ENCODE assay signal across 13 cellular contexts in the genomic region with DNA sequence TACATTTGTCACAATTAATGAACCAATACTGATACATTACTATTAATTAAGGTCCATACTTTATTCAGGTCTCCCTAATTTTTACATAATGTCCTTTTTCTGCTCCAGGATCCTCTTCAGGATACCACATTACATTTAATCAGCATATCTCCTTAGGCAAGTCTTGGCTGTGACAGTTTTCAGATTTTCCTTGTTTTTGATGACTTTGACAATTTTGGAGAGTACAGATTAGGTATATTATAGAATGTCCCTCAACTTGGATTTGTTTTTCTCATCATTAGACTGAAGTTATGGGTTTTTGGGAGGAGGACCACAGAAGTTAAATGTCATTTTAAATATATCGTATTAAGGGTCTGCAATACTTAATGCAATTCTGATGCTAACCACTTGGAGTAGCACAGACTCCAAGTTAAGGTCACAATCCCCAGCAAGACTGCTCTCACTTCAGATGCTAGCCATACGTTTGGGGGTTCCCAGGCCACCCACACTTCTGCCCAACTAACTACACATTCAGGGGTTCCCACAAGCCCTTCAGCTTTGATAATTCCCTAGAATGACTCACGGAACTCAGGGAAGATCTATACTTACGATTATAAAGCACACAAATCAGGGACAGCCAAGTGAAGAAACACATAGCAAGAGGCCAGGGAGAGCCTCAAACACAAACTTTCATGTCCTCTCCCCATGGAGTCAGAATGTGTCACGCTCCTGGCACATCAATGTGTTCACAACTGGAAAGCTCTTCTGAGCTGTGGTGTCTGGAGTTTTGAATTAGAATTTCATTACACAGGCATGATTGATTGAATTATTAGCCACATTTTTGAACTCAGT. TPM values are rescaled to one million over a fixed set of nuclear protein-coding genes. Genes with fewer than 3 reads are reported as not detected.
DNase-seq lines count a peak whose midpoint lies in the region; ATAC-seq and TF ChIP-seq lines count a peak whose summit lies in the region.
"Had no signal": no experiment of that assay in that cellular context is flagged by ENCODE, and none has a peak within 500 bp of the region (broad histone marks: within the 10 kb centered on the region; RNA-seq: fewer than 3 reads in every experiment).

No MANE protein-coding gene starts in this region.

- no peaks in the 10 kb centered on the region for H3K4me1 Mint-ChIP-seq in activated CD8-positive, alpha-beta T cell treated with anti-CD3 and anti-CD28 coated beads for 36 hours (ENCODE audit: low read depth)
- H3K4me1 Mint-ChIP-seq in activated CD8-positive, alpha-beta T cell treated with anti-CD3 and anti-CD28 coated beads, Interleukin-2, amount 10 ng/mL, durations not matched to agents 7 days and 5 days (ENCODE audit: low read depth) = no peaks in the 10 kb centered on the region
- no peaks in the 10 kb centered on the region for H3K4me1 Mint-ChIP-seq in stimulated activated naive B cell treated with anti-CD40 and anti-IgM and Interleukin-4, amounts not matched to agents 10 μg/mL and 1 μg/mL and 100 μg/mL, for 72 hours
- H3K4me1 Mint-ChIP-seq: activated naive CD8-positive, alpha-beta T cell treated with anti-CD3 and anti-CD28 coated beads, Interleukin-2, amount 10 ng/mL, durations not matched to agents 7 days and 5 days had no signal

- no peak overlapping the region for H3K4me3 ChIP-seq in LNCaP clone FGC (ENCODE audit: low read depth, low read length)
- H3K4me3 ChIP-seq in epithelial cell of proximal tubule (ENCODE audit: low read depth, low read length) = no peak overlapping the region
- H3K4me3 ChIP-seq: BLaER1 had no signal

- H3K9me3 Mint-ChIP-seq in activated CD8-positive, alpha-beta T cell treated with anti-CD3 and anti-CD28 coated beads for 36 hours = no peaks in the 10 kb centered on the region
- H3K9me3 Mint-ChIP-seq in activated CD8-positive, alpha-beta T cell treated with anti-CD3 and anti-CD28 coated beads, Interleukin-2, amount 10 ng/mL, durations not matched to agents 7 days and 5 days (ENCODE audit: insufficient read depth) = no peaks in the 10 kb centered on the region
- H3K9me3 Mint-ChIP-seq in stimulated activated naive B cell treated with anti-CD40 and anti-IgM and Interleukin-4, amounts not matched to agents 10 μg/mL and 1 μg/mL and 100 μg/mL, for 72 hours = peaks cover 0 to 4% of the 10 kb centered on the region in 2 donors
- H3K9me3 Mint-ChIP-seq: activated naive CD8-positive, alpha-beta T cell treated with anti-CD3 and anti-CD28 coated beads, Interleukin-2, amount 10 ng/mL, durations not matched to agents 7 days and 5 days; IgD-negative memory B cell had no signal

- TF ChIP-seq CTCF in activated CD8-positive, alpha-beta T cell treated with anti-CD3 and anti-CD28 coated beads for 36 hours (IDR thresholded peaks at IDR 0.05) = no peak
- peak; percentile 14; the same call in 1 of the 2 replicates for TF ChIP-seq CTCF in LNCaP clone FGC (IDR thresholded peaks at IDR 0.05; ENCODE audit: control insufficient read depth, extremely low read depth, insufficient read depth)
- TF ChIP-seq CTCF in epithelial cell of proximal tubule (conservative IDR thresholded peaks at IDR 0.05; ENCODE audit: low read depth, low read length) = peak; percentile 41

- H3K36me3 Mint-ChIP-seq in activated CD8-positive, alpha-beta T cell treated with anti-CD3 and anti-CD28 coated beads for 36 hours (ENCODE audit: low read depth) = no peaks in the 10 kb centered on the region
- peaks cover 2% of the 10 kb centered on the region for H3K36me3 Mint-ChIP-seq in activated CD8-positive, alpha-beta T cell treated with anti-CD3 and anti-CD28 coated beads, Interleukin-2, amount 10 ng/mL, durations not matched to agents 7 days and 5 days (ENCODE audit: low read depth)
- H3K36me3 Mint-ChIP-seq in stimulated activated naive B cell treated with anti-CD40 and anti-IgM and Interleukin-4, amounts not matched to agents 10 μg/mL and 1 μg/mL and 100 μg/mL, for 72 hours = no peaks in the 10 kb centered on the region
- H3K36me3 Mint-ChIP-seq: activated naive CD8-positive, alpha-beta T cell treated with anti-CD3 and anti-CD28 coated beads, Interleukin-2, amount 10 ng/mL, durations not matched to agents 7 days and 5 days had no signal

- no peak for DNase-seq in activated CD8-positive, alpha-beta T cell treated with anti-CD3 and anti-CD28 coated beads for 36 hours
- no peak for DNase-seq in activated CD8-positive, alpha-beta T cell treated with anti-CD3 and anti-CD28 coated beads, Interleukin-2, amount 10 ng/mL, durations not matched to agents 7 days and 5 days
- DNase-seq in LNCaP clone FGC (ENCODE audit: low read depth) = no peak
- DNase-seq in epithelial cell of proximal tubule (ENCODE audit: low read depth) = no peak
- DNase-seq in stimulated activated naive B cell treated with anti-CD40 and anti-IgM and Interleukin-4, amounts not matched to agents 10 μg/mL and 1 μg/mL and 100 μg/mL, for 72 hours = no peak
- no peak for DNase-seq in mesenteric fat pad (ENCODE audit: low spot score)
- DNase-seq in EL = no peak
- DNase-seq: activated naive CD8-positive, alpha-beta T cell treated with anti-CD3 and anti-CD28 coated beads, Interleukin-2, amount 10 ng/mL, durations not matched to agents 7 days and 5 days; stimulated activated CD4-positive, alpha-beta T cell treated with anti-CD3 and anti-CD28 coated beads, Interleukin-12 subunit alpha, Interleukin-12 subunit beta, amount 100 ng/mL, for 4 hours had no signal

- intact Hi-C loops in activated CD8-positive, alpha-beta T cell treated with anti-CD3 and anti-CD28 coated beads for 36 hours (cut with micrococcal nuclease) = no loop called here

- no peak overlapping the region for H3K27ac Mint-ChIP-seq in activated CD8-positive, alpha-beta T cell treated with anti-CD3 and anti-CD28 coated beads for 36 hours
- H3K27ac Mint-ChIP-seq in activated CD8-positive, alpha-beta T cell treated with anti-CD3 and anti-CD28 coated beads, Interleukin-2, amount 10 ng/mL, durations not matched to agents 7 days and 5 days = no peak overlapping the region
- no peak overlapping the region for H3K27ac Mint-ChIP-seq in stimulated activated naive B cell treated with anti-CD40 and anti-IgM and Interleukin-4, amounts not matched to agents 10 μg/mL and 1 μg/mL and 100 μg/mL, for 72 hours
- H3K27ac Mint-ChIP-seq: activated naive CD8-positive, alpha-beta T cell treated with anti-CD3 and anti-CD28 coated beads, Interleukin-2, amount 10 ng/mL, durations not matched to agents 7 days and 5 days; IgD-negative memory B cell had no signal

- peaks cover 18% of the 10 kb centered on the region for H3K27me3 Mint-ChIP-seq in activated CD8-positive, alpha-beta T cell treated with anti-CD3 and anti-CD28 coated beads for 36 hours
- H3K27me3 Mint-ChIP-seq in activated CD8-positive, alpha-beta T cell treated with anti-CD3 and anti-CD28 coated beads, Interleukin-2, amount 10 ng/mL, durations not matched to agents 7 days and 5 days (ENCODE audit: low read depth) = peaks cover 13% of the 10 kb centered on the region
- H3K27me3 Mint-ChIP-seq in stimulated activated naive B cell treated with anti-CD40 and anti-IgM and Interleukin-4, amounts not matched to agents 10 μg/mL and 1 μg/mL and 100 μg/mL, for 72 hours = peaks cover 19 to 25% of the 10 kb centered on the region in 2 donors

- no peak overlapping the region for H3K4me3 Mint-ChIP-seq in activated CD8-positive, alpha-beta T cell treated with anti-CD3 and anti-CD28 coated beads for 36 hours
- no peak overlapping the region for H3K4me3 Mint-ChIP-seq in activated CD8-positive, alpha-beta T cell treated with anti-CD3 and anti-CD28 coated beads, Interleukin-2, amount 10 ng/mL, durations not matched to agents 7 days and 5 days
- H3K4me3 Mint-ChIP-seq in stimulated activated naive B cell treated with anti-CD40 and anti-IgM and Interleukin-4, amounts not matched to agents 10 μg/mL and 1 μg/mL and 100 μg/mL, for 72 hours = no peak overlapping the region
- H3K4me3 Mint-ChIP-seq: activated naive CD8-positive, alpha-beta T cell treated with anti-CD3 and anti-CD28 coated beads, Interleukin-2, amount 10 ng/mL, durations not matched to agents 7 days and 5 days; IgD-negative memory B cell had no signal

- ATAC-seq in activated CD8-positive, alpha-beta T cell treated with anti-CD3 and anti-CD28 coated beads for 36 hours = peak; percentile 45
- no peak for ATAC-seq in activated CD8-positive, alpha-beta T cell treated with anti-CD3 and anti-CD28 coated beads, Interleukin-2, amount 10 ng/mL, durations not matched to agents 7 days and 5 days
- ATAC-seq in stimulated activated naive B cell treated with anti-CD40 and anti-IgM and Interleukin-4, amounts not matched to agents 10 μg/mL and 1 μg/mL and 100 μg/mL, for 72 hours (replicated peaks) = peak; percentile 49 to 61
- no peak for ATAC-seq in HG03521 (IDR thresholded peaks at IDR 0.05; ENCODE audit: unreplicated experiment)

- POLR2A ChIA-PET in activated CD8-positive, alpha-beta T cell treated with anti-CD3 and anti-CD28 coated beads for 36 hours (lab: Charles Lee) = no interaction called here
- POLR2A ChIA-PET in activated CD8-positive, alpha-beta T cell treated with anti-CD3 and anti-CD28 coated beads, Interleukin-2, amount 10 ng/mL, durations not matched to agents 7 days and 5 days (lab: Charles Lee) = no interaction called here

- CTCF ChIA-PET in activated CD8-positive, alpha-beta T cell treated with anti-CD3 and anti-CD28 coated beads for 36 hours (lab: Charles Lee) = interaction anchor here (1.3 kb wide), 1 partner anchor 33 kb away, joined by 3 read pairs; no protein-coding TSS in a partner anchor
- CTCF ChIA-PET in activated CD8-positive, alpha-beta T cell treated with anti-CD3 and anti-CD28 coated beads, Interleukin-2, amount 10 ng/mL, durations not matched to agents 7 days and 5 days (lab: Charles Lee) = no interaction called here

RNA-seq across cellular contexts. Expression of a gene that starts 17.0 kb away (rescaled TPM):
- 10 to 100 TPM; 14.3 to 14.4 TPM for total RNA-seq in activated CD8-positive, alpha-beta T cell treated with anti-CD3 and anti-CD28 coated beads for 36 hours
- 1 to 10 TPM; 5.8 to 8.6 TPM for total RNA-seq in activated CD8-positive, alpha-beta T cell treated with anti-CD3 and anti-CD28 coated beads, Interleukin-2, amount 10 ng/mL, durations not matched to agents 7 days and 5 days
- total RNA-seq in epithelial cell of proximal tubule (6.3 and 8.6 TPM in 2 replicates), mesenteric fat pad (15.0 TPM)

RNA-seq across cellular contexts. Expression of a gene that starts 56.3 kb away (rescaled TPM):
- not detected for total RNA-seq in activated CD8-positive, alpha-beta T cell treated with anti-CD3 and anti-CD28 coated beads for 36 hours
- not detected for total RNA-seq in activated CD8-positive, alpha-beta T cell treated with anti-CD3 and anti-CD28 coated beads, Interleukin-2, amount 10 ng/mL, durations not matched to agents 7 days and 5 days
- total RNA-seq in epithelial cell of proximal tubule (not detected in 2 replicates), mesenteric fat pad (not detected)
- total RNA-seq: activated naive CD8-positive, alpha-beta T cell treated with anti-CD3 and anti-CD28 coated beads, Interleukin-2, amount 10 ng/mL, durations not matched to agents 7 days and 5 days; ureter had no signal

Comparison
In these comparisons a context has a peak if more than half of its experiments do, and no peak if none do; other contexts are left out.
1. ATAC-seq: peak in activated CD8-positive, alpha-beta T cell treated with anti-CD3 and anti-CD28 coated beads for 36 hours (single experiment) and stimulated activated naive B cell treated with anti-CD40 and anti-IgM and Interleukin-4, amounts not matched to agents 10 μg/mL and 1 μg/mL and 100 μg/mL, for 72 hours (2 of 2); none in activated CD8-positive, alpha-beta T cell treated with anti-CD3 and anti-CD28 coated beads, Interleukin-2, amount 10 ng/mL, durations not matched to agents 7 days and 5 days (single experiment) and HG03521 (single experiment).